In the genomic region with DNA sequence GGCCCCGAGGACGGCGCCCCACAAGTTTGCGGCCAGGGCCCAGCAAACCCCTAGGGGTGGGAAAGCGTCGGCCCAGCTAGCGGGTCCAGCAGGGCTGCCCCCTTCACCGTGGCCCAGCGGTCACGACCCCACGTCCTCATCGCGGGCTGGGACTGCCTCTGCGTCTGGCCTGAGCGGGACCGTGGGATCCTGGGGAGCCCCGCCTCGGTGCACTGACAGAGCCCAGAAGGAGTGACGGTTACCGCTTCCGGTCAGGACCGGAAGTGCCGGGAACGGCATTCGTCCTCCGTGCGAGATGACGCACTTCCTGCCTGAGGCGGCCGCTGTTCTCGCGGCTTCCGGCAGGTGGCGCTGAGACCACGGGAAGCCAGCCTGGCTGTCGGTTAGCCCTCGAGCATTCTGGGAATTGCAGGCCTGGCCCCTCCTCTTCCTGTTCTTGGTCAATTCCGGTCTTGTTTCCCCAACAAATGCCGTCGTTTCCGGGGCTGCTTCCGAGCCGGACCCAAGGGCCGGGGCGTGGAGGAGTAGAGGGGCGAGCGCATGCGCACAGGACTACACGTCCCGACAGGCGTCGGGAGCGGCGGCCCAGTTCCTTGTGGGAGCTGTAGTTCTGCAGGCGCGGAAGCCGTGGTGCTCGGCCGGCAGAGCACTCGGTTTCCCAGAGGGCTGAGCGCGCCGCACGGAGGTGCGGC, we compare ENCODE assay signal across 1 cellular context.
A peak's percentile ranks its signal among the peaks of the same experiment; 100 is the strongest.
TF ChIP-seq lines count a peak whose summit lies in the region.

A gene (plus strand): TSS at position 682 of the 692 bp plus-strand sequence. CDS start 1,884 bp downstream, outside the sequence.

TF ChIP-seq in K562, 482 proteins besides CTCF, POLR2A, EP300 and RAD21 (continued from another document and continues in another):
- TF ChIP-seq, protein P1, sequence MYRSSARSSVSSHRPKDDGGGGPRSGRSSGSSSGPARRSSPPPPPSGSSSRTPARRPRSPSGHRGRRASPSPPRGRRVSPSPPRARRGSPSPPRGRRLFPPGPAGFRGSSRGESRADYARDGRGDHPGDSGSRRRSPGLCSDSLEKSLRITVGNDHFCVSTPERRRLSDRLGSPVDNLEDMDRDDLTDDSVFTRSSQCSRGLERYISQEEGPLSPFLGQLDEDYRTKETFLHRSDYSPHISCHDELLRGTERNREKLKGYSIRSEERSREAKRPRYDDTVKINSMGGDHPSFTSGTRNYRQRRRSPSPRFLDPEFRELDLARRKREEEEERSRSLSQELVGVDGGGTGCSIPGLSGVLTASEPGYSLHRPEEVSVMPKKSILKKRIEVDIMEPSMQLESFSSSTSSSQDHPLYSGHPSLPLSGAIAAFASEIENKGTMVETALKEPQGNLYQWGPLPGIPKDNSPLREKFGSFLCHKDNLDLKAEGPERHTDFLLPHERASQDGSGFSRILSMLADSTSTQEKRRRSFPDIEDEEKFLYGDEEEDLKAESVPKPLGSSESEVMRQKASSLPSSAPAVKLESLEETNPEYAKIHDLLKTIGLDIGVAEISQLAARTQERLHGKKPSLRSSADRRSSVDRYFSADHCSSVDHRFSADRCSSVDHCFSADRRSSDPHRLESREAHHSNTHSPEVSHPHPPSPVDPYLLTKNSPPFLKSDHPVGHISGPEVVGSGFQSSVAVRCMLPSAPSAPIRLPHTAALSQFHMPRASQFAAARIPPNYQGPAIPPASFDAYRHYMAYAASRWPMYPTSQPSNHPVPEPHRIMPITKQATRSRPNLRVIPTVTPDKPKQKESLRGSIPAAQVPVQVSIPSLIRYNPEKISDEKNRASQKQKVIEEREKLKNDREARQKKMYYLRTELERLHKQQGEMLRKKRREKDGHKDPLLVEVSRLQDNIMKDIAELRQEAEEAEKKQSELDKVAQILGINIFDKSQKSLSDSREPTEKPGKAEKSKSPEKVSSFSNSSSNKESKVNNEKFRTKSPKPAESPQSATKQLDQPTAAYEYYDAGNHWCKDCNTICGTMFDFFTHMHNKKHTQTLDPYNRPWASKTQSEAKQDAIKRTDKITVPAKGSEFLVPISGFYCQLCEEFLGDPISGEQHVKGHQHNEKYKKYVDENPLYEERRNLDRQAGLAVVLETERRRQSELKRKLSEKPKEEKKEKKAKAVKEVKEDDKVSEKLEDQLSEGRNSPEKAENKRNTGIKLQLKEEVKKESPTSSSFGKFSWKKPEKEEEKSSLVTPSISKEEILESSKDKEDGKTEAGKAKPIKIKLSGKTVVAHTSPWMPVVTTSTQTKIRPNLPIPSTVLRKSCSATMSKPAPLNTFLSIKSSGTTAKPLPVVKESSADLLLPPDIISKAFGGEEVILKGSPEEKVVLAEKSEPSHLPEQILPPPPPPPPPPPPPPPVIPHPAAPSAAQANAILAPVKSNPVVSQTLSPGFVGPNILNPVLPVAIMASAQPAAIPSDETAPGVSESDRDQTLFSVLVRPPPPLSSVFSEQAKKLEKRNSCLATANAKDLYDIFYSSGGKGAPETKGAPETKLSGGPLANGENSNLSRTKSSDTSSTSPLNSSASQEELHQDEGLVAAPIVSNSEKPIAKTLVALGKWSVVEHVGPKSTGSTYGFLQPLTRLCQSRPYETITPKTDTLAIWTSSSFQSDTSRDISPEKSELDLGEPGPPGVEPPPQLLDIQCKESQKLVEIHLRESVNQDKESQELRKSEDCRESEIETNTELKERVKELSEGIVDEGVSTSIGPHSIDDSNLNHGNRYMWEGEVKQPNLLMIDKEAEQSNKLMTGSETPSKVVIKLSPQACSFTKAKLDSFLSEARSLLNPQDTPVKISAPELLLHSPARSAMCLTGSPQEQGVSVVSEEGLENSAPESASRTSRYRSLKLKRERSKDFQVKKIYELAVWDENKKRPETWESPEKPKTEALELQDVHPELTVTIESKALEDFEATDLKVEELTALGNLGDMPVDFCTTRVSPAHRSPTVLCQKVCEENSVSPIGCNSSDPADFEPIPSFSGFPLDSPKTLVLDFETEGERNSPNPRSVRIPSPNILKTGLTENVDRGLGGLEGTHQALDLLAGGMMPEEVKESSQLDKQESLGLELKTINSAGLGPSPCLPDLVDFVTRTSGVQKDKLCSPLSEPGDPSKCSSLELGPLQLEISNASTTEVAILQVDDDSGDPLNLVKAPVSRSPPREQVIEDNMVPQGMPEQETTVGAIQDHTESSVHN (IDR thresholded peaks at IDR 0.05; ENCODE audit: borderline replicate concordance in 1 of 2, low read depth in 1 of 2) = no peak
- TF ChIP-seq SIN3B (IDR thresholded peaks at IDR 0.05; ENCODE audit: low read depth) (peak; percentile 65), ZNF239 (CRISPR knock-in tag; IDR thresholded peaks at IDR 0.05) (no peak), PCBP2 (IDR thresholded peaks at IDR 0.05; ENCODE audit: low read depth, low read length, poor library complexity, severe bottlenecking) (no peak), MAFG (tag; conservative IDR thresholded peaks at IDR 0.05) (no peak), MTA1 (IDR thresholded peaks at IDR 0.05; ENCODE audit: borderline replicate concordance) (no peak; the same call in 1 of the 2 replicates), DIDO1 (tag; IDR thresholded peaks at IDR 0.05; ENCODE audit: low read depth) (0 out of 2 replicates have a peak, but pooled peaks have one; percentile 14), U2AF2 (optimal IDR thresholded peaks at IDR 0.05; ENCODE audit: low read depth, low read length) (no peak), BRCA1 (IDR thresholded peaks at IDR 0.05) (no peak), BRCA1 (CRISPR knock-in tag; IDR thresholded peaks at IDR 0.05) (no peak), ZNF696 (CRISPR knock-in tag; conservative IDR thresholded peaks at IDR 0.05) (no peak), ZC3H8 (IDR thresholded peaks at IDR 0.05) (no peak), GABPB1 (CRISPR knock-in tag; IDR thresholded peaks at IDR 0.05) (peak; percentile 100)
- TF ChIP-seq, protein P2, sequence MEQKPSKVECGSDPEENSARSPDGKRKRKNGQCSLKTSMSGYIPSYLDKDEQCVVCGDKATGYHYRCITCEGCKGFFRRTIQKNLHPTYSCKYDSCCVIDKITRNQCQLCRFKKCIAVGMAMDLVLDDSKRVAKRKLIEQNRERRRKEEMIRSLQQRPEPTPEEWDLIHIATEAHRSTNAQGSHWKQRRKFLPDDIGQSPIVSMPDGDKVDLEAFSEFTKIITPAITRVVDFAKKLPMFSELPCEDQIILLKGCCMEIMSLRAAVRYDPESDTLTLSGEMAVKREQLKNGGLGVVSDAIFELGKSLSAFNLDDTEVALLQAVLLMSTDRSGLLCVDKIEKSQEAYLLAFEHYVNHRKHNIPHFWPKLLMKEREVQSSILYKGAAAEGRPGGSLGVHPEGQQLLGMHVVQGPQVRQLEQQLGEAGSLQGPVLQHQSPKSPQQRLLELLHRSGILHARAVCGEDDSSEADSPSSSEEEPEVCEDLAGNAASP (IDR thresholded peaks at IDR 0.05) = no peak
- TF ChIP-seq, protein P3, sequence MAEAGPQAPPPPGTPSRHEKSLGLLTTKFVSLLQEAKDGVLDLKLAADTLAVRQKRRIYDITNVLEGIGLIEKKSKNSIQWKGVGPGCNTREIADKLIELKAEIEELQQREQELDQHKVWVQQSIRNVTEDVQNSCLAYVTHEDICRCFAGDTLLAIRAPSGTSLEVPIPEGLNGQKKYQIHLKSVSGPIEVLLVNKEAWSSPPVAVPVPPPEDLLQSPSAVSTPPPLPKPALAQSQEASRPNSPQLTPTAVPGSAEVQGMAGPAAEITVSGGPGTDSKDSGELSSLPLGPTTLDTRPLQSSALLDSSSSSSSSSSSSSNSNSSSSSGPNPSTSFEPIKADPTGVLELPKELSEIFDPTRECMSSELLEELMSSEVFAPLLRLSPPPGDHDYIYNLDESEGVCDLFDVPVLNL (CRISPR knock-in tag; IDR thresholded peaks at IDR 0.05; ENCODE audit: low read depth) = 0 out of 2 replicates have a peak, but pooled peaks have one; percentile 15
- TF ChIP-seq, protein P4, sequence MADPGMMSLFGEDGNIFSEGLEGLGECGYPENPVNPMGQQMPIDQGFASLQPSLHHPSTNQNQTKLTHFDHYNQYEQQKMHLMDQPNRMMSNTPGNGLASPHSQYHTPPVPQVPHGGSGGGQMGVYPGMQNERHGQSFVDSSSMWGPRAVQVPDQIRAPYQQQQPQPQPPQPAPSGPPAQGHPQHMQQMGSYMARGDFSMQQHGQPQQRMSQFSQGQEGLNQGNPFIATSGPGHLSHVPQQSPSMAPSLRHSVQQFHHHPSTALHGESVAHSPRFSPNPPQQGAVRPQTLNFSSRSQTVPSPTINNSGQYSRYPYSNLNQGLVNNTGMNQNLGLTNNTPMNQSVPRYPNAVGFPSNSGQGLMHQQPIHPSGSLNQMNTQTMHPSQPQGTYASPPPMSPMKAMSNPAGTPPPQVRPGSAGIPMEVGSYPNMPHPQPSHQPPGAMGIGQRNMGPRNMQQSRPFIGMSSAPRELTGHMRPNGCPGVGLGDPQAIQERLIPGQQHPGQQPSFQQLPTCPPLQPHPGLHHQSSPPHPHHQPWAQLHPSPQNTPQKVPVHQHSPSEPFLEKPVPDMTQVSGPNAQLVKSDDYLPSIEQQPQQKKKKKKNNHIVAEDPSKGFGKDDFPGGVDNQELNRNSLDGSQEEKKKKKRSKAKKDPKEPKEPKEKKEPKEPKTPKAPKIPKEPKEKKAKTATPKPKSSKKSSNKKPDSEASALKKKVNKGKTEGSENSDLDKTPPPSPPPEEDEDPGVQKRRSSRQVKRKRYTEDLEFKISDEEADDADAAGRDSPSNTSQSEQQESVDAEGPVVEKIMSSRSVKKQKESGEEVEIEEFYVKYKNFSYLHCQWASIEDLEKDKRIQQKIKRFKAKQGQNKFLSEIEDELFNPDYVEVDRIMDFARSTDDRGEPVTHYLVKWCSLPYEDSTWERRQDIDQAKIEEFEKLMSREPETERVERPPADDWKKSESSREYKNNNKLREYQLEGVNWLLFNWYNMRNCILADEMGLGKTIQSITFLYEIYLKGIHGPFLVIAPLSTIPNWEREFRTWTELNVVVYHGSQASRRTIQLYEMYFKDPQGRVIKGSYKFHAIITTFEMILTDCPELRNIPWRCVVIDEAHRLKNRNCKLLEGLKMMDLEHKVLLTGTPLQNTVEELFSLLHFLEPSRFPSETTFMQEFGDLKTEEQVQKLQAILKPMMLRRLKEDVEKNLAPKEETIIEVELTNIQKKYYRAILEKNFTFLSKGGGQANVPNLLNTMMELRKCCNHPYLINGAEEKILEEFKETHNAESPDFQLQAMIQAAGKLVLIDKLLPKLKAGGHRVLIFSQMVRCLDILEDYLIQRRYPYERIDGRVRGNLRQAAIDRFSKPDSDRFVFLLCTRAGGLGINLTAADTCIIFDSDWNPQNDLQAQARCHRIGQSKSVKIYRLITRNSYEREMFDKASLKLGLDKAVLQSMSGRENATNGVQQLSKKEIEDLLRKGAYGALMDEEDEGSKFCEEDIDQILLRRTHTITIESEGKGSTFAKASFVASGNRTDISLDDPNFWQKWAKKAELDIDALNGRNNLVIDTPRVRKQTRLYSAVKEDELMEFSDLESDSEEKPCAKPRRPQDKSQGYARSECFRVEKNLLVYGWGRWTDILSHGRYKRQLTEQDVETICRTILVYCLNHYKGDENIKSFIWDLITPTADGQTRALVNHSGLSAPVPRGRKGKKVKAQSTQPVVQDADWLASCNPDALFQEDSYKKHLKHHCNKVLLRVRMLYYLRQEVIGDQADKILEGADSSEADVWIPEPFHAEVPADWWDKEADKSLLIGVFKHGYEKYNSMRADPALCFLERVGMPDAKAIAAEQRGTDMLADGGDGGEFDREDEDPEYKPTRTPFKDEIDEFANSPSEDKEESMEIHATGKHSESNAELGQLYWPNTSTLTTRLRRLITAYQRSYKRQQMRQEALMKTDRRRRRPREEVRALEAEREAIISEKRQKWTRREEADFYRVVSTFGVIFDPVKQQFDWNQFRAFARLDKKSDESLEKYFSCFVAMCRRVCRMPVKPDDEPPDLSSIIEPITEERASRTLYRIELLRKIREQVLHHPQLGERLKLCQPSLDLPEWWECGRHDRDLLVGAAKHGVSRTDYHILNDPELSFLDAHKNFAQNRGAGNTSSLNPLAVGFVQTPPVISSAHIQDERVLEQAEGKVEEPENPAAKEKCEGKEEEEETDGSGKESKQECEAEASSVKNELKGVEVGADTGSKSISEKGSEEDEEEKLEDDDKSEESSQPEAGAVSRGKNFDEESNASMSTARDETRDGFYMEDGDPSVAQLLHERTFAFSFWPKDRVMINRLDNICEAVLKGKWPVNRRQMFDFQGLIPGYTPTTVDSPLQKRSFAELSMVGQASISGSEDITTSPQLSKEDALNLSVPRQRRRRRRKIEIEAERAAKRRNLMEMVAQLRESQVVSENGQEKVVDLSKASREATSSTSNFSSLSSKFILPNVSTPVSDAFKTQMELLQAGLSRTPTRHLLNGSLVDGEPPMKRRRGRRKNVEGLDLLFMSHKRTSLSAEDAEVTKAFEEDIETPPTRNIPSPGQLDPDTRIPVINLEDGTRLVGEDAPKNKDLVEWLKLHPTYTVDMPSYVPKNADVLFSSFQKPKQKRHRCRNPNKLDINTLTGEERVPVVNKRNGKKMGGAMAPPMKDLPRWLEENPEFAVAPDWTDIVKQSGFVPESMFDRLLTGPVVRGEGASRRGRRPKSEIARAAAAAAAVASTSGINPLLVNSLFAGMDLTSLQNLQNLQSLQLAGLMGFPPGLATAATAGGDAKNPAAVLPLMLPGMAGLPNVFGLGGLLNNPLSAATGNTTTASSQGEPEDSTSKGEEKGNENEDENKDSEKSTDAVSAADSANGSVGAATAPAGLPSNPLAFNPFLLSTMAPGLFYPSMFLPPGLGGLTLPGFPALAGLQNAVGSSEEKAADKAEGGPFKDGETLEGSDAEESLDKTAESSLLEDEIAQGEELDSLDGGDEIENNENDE (IDR thresholded peaks at IDR 0.05; ENCODE audit: low read depth, low read length) = no peak
- TF ChIP-seq, protein P5, sequence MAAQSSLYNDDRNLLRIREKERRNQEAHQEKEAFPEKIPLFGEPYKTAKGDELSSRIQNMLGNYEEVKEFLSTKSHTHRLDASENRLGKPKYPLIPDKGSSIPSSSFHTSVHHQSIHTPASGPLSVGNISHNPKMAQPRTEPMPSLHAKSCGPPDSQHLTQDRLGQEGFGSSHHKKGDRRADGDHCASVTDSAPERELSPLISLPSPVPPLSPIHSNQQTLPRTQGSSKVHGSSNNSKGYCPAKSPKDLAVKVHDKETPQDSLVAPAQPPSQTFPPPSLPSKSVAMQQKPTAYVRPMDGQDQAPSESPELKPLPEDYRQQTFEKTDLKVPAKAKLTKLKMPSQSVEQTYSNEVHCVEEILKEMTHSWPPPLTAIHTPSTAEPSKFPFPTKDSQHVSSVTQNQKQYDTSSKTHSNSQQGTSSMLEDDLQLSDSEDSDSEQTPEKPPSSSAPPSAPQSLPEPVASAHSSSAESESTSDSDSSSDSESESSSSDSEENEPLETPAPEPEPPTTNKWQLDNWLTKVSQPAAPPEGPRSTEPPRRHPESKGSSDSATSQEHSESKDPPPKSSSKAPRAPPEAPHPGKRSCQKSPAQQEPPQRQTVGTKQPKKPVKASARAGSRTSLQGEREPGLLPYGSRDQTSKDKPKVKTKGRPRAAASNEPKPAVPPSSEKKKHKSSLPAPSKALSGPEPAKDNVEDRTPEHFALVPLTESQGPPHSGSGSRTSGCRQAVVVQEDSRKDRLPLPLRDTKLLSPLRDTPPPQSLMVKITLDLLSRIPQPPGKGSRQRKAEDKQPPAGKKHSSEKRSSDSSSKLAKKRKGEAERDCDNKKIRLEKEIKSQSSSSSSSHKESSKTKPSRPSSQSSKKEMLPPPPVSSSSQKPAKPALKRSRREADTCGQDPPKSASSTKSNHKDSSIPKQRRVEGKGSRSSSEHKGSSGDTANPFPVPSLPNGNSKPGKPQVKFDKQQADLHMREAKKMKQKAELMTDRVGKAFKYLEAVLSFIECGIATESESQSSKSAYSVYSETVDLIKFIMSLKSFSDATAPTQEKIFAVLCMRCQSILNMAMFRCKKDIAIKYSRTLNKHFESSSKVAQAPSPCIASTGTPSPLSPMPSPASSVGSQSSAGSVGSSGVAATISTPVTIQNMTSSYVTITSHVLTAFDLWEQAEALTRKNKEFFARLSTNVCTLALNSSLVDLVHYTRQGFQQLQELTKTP (IDR thresholded peaks at IDR 0.05; ENCODE audit: low read depth in 1 of 2, partially characterized antibody in 2 of 2) = peak; percentile 50 to 99
